8 cellular contexts compared by ENCODE assay signal in the genomic region with DNA sequence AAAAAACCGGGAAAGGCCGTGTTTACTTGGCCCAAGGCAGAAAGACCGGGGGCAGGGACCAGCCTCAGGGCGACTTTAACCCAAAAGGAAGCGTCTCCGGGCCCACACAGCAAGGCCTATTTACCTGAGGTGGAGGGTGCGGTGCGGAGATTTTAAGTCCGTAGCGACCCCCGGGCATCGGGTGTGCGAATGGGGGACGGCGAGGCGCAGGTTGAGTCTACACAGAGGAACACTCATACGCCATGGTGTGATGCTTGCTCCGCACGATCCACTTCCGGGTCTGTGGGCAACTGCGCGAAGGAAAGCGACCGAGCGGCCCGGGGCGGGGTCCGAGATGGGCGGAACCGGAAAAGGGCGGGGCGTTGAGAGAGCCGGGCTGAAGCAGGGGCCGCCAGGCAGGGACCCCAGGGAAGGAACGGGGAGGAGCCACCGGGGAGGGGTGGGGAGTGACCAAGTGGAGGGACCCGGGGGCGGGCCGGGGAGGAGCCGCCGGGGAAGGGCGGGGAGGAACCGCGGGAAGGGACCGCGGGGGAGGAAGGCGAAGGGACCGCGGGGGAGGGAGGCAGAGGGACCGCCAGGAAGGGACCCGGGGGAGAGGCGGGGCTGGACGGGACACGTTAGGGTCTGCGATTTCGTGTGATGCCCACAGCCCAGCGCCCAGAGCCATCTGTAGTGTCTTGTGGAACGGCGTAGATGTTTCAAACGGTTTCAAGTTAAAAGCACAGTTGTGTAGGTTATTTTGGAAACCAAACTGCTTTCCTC.
DNase-seq lines count a peak whose midpoint lies in the region; ATAC-seq and FAIRE-seq lines count a peak whose summit lies in the region.

A gene (minus strand): TSS at position 282 of the 762 bp plus-strand sequence. CDS start 17,146 bp downstream, outside the sequence.

- peak; percentile 95 for ATAC-seq in GM18909 (IDR thresholded peaks at IDR 0.05; ENCODE audit: poor library complexity, unreplicated experiment)
- ATAC-seq in HG03175 (IDR thresholded peaks at IDR 0.05; ENCODE audit: unreplicated experiment), result peak; percentile 94
- ATAC-seq in activated CD4-positive, CD25-positive, alpha-beta regulatory T cell treated with anti-CD3 and anti-CD28 coated beads, Interleukin-2, amount 50 U/mL, for 24 hours, result peak; percentile 96 to 97

- DNase-seq in AG08395 (ENCODE audit: low spot score) (peak; percentile 100), NCI-H345 treated with DMSO at 0.1 percent for 48 hours (lab: John Stamatoyannopoulos, UW; ENCODE audit: unreplicated experiment) (peak; percentile 82), cerebellar cortex (ENCODE audit: low spot score) (peak; percentile 97)
- DNase-seq in stimulated activated CD4-positive, alpha-beta T cell treated with anti-CD3 and anti-CD28 coated beads, Interleukin-12 subunit alpha, Interleukin-12 subunit beta, amount 100 ng/mL, for 4 hours, result peak; percentile 99

- peak; percentile 84 for FAIRE-seq in islet of Langerhans (lab: Jason Lieb, UNC)

Comparison
In these comparisons a context has a peak if more than half of its experiments do, and no peak if none do; other contexts are left out.
1. Peak in every context shown above with its lines: DNase-seq and ATAC-seq.